ENCODE assay signal across 2 cellular contexts in genomic region chr20:62141397-62142251, GRCh38.
A peak's percentile ranks its signal among the peaks of the same experiment; 100 is the strongest.
TF ChIP-seq lines count a peak whose summit lies in the region.

No MANE protein-coding gene starts in this region.

TF ChIP-seq in K562, 482 proteins besides CTCF, POLR2A, EP300 and RAD21 (continues in another document):
- TF ChIP-seq TCF7L2 (IDR thresholded peaks at IDR 0.05; ENCODE audit: low read depth, low read length) (no peak), BMI1 (IDR thresholded peaks at IDR 0.05; ENCODE audit: low read length) (no peak), EHMT2 (IDR thresholded peaks at IDR 0.05) (no peak), ZC3H4 (CRISPR knock-in tag; IDR thresholded peaks at IDR 0.05; ENCODE audit: borderline replicate concordance) (0 out of 2 replicates have a peak, but pooled peaks have one; percentile 27), ZNF232 (CRISPR knock-in tag; IDR thresholded peaks at IDR 0.05) (no peak), ZNF699 (CRISPR knock-in tag; IDR thresholded peaks at IDR 0.05; ENCODE audit: insufficient replicate concordance) (no peak), NFRKB (IDR thresholded peaks at IDR 0.05; ENCODE audit: low read depth) (no peak), ZNF274 (IDR thresholded peaks at IDR 0.05; ENCODE audit: borderline replicate concordance, low read depth, low read length) (no peak), ATF7 (IDR thresholded peaks at IDR 0.05) (no peak), FUS (optimal IDR thresholded peaks at IDR 0.05; ENCODE audit: low read depth, low read length) (no peak), ZNF778 (CRISPR knock-in tag; IDR thresholded peaks at IDR 0.05) (no peak), KLF1 (tag; IDR thresholded peaks at IDR 0.05) (no peak), MYNN (IDR thresholded peaks at IDR 0.05) (no peak), MYNN (CRISPR knock-in tag; IDR thresholded peaks at IDR 0.05) (no peak), THRA (IDR thresholded peaks at IDR 0.05) (no peak), CBFB (CRISPR knock-in tag; IDR thresholded peaks at IDR 0.05) (no peak), ZNF717 (CRISPR knock-in tag; IDR thresholded peaks at IDR 0.05) (no peak), NKRF (IDR thresholded peaks at IDR 0.05; ENCODE audit: borderline replicate concordance) (0 out of 2 replicates have a peak, but pooled peaks have one; percentile 36), YY1 (IDR thresholded peaks at IDR 0.05; ENCODE audit: borderline replicate concordance in 1 of 3, control insufficient read depth in 1 of 3, extremely low read depth in 1 of 3, insufficient read depth in 3 of 3, insufficient read length in 1 of 3, insufficient replicate concordance in 2 of 3, low read depth in 1 of 3, low read length in 2 of 3) (peak in 1 of 3 experiments; percentile 28), ARID4B (CRISPR knock-in tag; IDR thresholded peaks at IDR 0.05) (0 out of 2 replicates have a peak, but pooled peaks have one; percentile 9), HDAC1 (IDR thresholded peaks at IDR 0.05) (peak in 1 of 2 experiments; percentile 11; a peak in 1 of 4 replicates), GATAD2B (IDR thresholded peaks at IDR 0.05; ENCODE audit: borderline replicate concordance) (no peak), FOXA3 (CRISPR knock-in tag; conservative IDR thresholded peaks at IDR 0.05 in 1 of 2, IDR thresholded peaks at IDR 0.05 in 1 of 2) (0 out of 4 replicates have a peak, but pooled peaks of 1 of the 2 experiments have one; percentile 19)
- TF ChIP-seq, protein P1, sequence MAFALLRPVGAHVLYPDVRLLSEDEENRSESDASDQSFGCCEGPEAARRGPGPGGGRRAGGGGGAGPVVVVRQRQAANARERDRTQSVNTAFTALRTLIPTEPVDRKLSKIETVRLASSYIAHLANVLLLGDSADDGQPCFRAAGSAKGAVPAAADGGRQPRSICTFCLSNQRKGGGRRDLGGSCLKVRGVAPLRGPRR (CRISPR knock-in tag; IDR thresholded peaks at IDR 0.05), result no peak

TF ChIP-seq in liver, 16 proteins besides CTCF, POLR2A, EP300 and RAD21:
- no peak for TF ChIP-seq NR2F2 (IDR thresholded peaks at IDR 0.05)
- TF ChIP-seq MAX (IDR thresholded peaks at IDR 0.05), result peak; percentile 10
- TF ChIP-seq, protein P2, sequence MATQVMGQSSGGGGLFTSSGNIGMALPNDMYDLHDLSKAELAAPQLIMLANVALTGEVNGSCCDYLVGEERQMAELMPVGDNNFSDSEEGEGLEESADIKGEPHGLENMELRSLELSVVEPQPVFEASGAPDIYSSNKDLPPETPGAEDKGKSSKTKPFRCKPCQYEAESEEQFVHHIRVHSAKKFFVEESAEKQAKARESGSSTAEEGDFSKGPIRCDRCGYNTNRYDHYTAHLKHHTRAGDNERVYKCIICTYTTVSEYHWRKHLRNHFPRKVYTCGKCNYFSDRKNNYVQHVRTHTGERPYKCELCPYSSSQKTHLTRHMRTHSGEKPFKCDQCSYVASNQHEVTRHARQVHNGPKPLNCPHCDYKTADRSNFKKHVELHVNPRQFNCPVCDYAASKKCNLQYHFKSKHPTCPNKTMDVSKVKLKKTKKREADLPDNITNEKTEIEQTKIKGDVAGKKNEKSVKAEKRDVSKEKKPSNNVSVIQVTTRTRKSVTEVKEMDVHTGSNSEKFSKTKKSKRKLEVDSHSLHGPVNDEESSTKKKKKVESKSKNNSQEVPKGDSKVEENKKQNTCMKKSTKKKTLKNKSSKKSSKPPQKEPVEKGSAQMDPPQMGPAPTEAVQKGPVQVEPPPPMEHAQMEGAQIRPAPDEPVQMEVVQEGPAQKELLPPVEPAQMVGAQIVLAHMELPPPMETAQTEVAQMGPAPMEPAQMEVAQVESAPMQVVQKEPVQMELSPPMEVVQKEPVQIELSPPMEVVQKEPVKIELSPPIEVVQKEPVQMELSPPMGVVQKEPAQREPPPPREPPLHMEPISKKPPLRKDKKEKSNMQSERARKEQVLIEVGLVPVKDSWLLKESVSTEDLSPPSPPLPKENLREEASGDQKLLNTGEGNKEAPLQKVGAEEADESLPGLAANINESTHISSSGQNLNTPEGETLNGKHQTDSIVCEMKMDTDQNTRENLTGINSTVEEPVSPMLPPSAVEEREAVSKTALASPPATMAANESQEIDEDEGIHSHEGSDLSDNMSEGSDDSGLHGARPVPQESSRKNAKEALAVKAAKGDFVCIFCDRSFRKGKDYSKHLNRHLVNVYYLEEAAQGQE (IDR thresholded peaks at IDR 0.05), result no peak
- TF ChIP-seq ATF3 (IDR thresholded peaks at IDR 0.05), result no peak
- no peak for TF ChIP-seq FOXA2 (IDR thresholded peaks at IDR 0.05)
- TF ChIP-seq FOXA1 (IDR thresholded peaks at IDR 0.05), result no peak
